Comparison of ENCODE assay signal across 7 cellular contexts in the genomic region with DNA sequence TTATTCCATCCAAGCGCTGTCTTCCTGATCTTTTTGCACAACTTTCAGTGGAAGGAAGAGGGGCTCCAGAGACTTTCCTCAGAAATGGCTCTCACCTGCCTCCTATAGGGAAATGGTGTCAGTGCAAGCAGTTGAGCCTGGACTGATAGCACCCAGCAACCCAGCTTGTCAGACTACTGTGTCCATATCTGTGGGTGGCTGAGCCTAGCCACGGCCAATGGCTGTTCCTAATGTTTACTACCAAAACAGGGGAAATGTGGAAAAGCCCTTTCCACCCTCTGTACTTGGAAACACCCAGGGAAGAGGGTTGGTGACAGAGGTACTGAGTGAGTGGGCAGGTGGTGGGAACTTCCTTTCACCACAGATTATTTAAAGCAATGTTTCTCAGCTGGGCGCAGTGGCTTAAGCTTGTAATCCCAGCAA. TPM values are rescaled to one million over a fixed set of nuclear protein-coding genes. Genes with fewer than 3 reads are reported as not detected.
DNase-seq lines count a peak whose midpoint lies in the region; TF ChIP-seq lines count a peak whose summit lies in the region.

No MANE protein-coding gene starts in this region.

- 30 to 48% methylated on average over 3 of the region's 3 CpGs for WGBS in tibial nerve, 2 donors

- peaks cover 5% of the 10 kb centered on the region; the same call in 1 of the 2 replicates for H3K36me3 Mint-ChIP-seq in HFFc6 (ENCODE audit: low read depth)
- no peaks in the 10 kb centered on the region for H3K36me3 Mint-ChIP-seq in MCF 10A (ENCODE audit: insufficient read depth, unreplicated experiment)

- peaks cover 24% of the 10 kb centered on the region for H3K4me1 Mint-ChIP-seq in HFFc6 (ENCODE audit: low read depth)
- peaks cover 7% of the 10 kb centered on the region for H3K4me1 Mint-ChIP-seq in MCF 10A (ENCODE audit: insufficient read depth, unreplicated experiment)

- peak overlapping the region; percentile 43; the same call in 1 of the 2 replicates for H3K27ac Mint-ChIP-seq in HFFc6
- H3K27ac Mint-ChIP-seq in MCF 10A (ENCODE audit: low read depth, unreplicated experiment), result no peak overlapping the region

- H3K27ac ChIP-seq in tibial nerve, result no peak overlapping the region

- TF ChIP-seq CTCF in HFFc6 (IDR thresholded peaks at IDR 0.05) (peak; percentile 81), MCF 10A (IDR thresholded peaks at IDR 0.05; ENCODE audit: unreplicated experiment) (peak; percentile 63), tibial nerve (IDR thresholded peaks at IDR 0.05) (peak; percentile 41 to 60 (median 44))

- no peak overlapping the region for H3K4me3 ChIP-seq in tibial nerve

- H3K4me3 Mint-ChIP-seq in HFFc6 (no peak overlapping the region), MCF 10A (ENCODE audit: unreplicated experiment) (no peak overlapping the region)

- TF ChIP-seq EP300 in tibial nerve (IDR thresholded peaks at IDR 0.05), result no peak

- intact Hi-C loops in MCF 10A (cut with micrococcal nuclease), result loop anchor here (1.0 kb wide), 1 partner anchor 124 kb away; no protein-coding TSS in a partner anchor

- BruUV-seq in MCF 10A (replicated peaks; lab: Mats Ljungman, UMichigan), result no TSS peak

- POLR2A ChIA-PET in MCF 10A (lab: Yijun Ruan, JAX), result no interaction called here

- H3K27me3 Mint-ChIP-seq in HFFc6 (ENCODE audit: insufficient read depth), result peaks cover 7% of the 10 kb centered on the region
- no peaks in the 10 kb centered on the region for H3K27me3 Mint-ChIP-seq in MCF 10A (ENCODE audit: insufficient read depth, unreplicated experiment)

- H3K27me3 ChIP-seq in tibial nerve, result peaks cover 0 to 20% of the 10 kb centered on the region in 2 donors

- no peaks in the 10 kb centered on the region for H3K9me3 Mint-ChIP-seq in HFFc6
- H3K9me3 Mint-ChIP-seq in MCF 10A (ENCODE audit: unreplicated experiment), result no peaks in the 10 kb centered on the region

- no peak for TF ChIP-seq POLR2A in tibial nerve (IDR thresholded peaks at IDR 0.05)

- DNase-seq in DMS79 treated with DMSO at 0.1 percent for 48 hours (lab: John Stamatoyannopoulos, UW), result peak; percentile 40
- DNase-seq in HFFc6, result peak; percentile 58
- peak; percentile 28 for DNase-seq in NOMO-1 treated with DMSO at 0.1 percent for 48 hours (lab: John Stamatoyannopoulos, UW; ENCODE audit: unreplicated experiment)
- peak; percentile 71 for DNase-seq in MCF 10A (ENCODE audit: unreplicated experiment)
- peak; percentile 60 for DNase-seq in kidney tubule cell (ENCODE audit: low spot score)
- DNase-seq in tibial nerve (ENCODE audit: low spot score in 2 of 2), result peak in 1 of 2 donors; percentile 29
- DNase-seq in activated CD8-positive, alpha-beta memory T cell treated with anti-CD3 and anti-CD28 coated beads, Interleukin-2, amount 50 U/mL, for 48 hours, result no peak

- no peaks in the 10 kb centered on the region for H3K9me3 ChIP-seq in tibial nerve

- CTCF ChIA-PET in MCF 10A (lab: Yijun Ruan, JAX), result interaction anchor here (0.7 to 1.8 kb wide), 8 partner anchors 14 to 279 kb away, joined by 3 to 8 read pairs (median 4); no protein-coding TSS in a partner anchor

- peaks cover 0 to 2% (median under 1%) of the 10 kb centered on the region in 4 donors for H3K4me1 ChIP-seq in tibial nerve

- no peaks in the 10 kb centered on the region for H3K36me3 ChIP-seq in tibial nerve

RNA-seq across cellular contexts. Expression of gene YKT6, which starts 4.3 kb away (rescaled TPM):
- total RNA-seq in HFFc6 (2021; fragmentation: NEBNext Ultra II Directional; extraction: Animal tissue kit (Norgen Biotek cat#: 25700)), result 100 to 1,000 TPM; 155 to 174 (median 167) TPM
- total RNA-seq in MCF 10A (2022), result 107 and 153 TPM in 2 replicates
- total RNA-seq in tibial nerve, result 10 to 100 TPM; 36.2 to 54.6 (median 43.6) TPM

RNA-seq across cellular contexts. Expression of gene GCK, which starts 7.2 kb away (rescaled TPM):
- under 1 TPM in 4 of 6 experiments, not detected in 2; 0.11 to 0.26 (median 0.17) TPM for total RNA-seq in HFFc6 (2021; fragmentation: NEBNext Ultra II Directional; extraction: Animal tissue kit (Norgen Biotek cat#: 25700))
- not detected in 2 replicates for total RNA-seq in MCF 10A (2022)
- 1 to 10 TPM in 3 of 4 donors, not detected in 1; 2.3 to 3.0 (median 2.4) TPM for total RNA-seq in tibial nerve

RNA-seq across cellular contexts. Expression of gene MYL7, which starts 55.3 kb away (rescaled TPM):
- total RNA-seq in HFFc6 (2021; fragmentation: NEBNext Ultra II Directional; extraction: Animal tissue kit (Norgen Biotek cat#: 25700)), result under 1 TPM in 4 of 6 experiments, not detected in 2; 0.30 to 0.64 (median 0.49) TPM
- total RNA-seq in MCF 10A (2022) (not detected in 2 replicates), tibial nerve (not detected)
